ENCODE assay signal across 9 cellular contexts in genomic region chr10:133528845-133529575, GRCh38. TPM values are rescaled to one million over a fixed set of nuclear protein-coding genes. Genes with fewer than 3 reads are reported as not detected.
DNase-seq lines count a peak whose midpoint lies in the region; ATAC-seq and TF ChIP-seq lines count a peak whose summit lies in the region.
"Had no signal": no experiment of that assay in that cellular context is flagged by ENCODE, and none has a peak within 500 bp of the region (broad histone marks: within the 10 kb centered on the region; RNA-seq: fewer than 3 reads in every experiment).

No MANE protein-coding gene starts in this region.

- peak overlapping the region; percentile 52 to 64 for H3K9ac ChIP-seq in liver (ENCODE audit: low read depth in 1 of 2, low read length in 2 of 2)
- H3K9ac ChIP-seq: KMS-11 had no signal

- 2% methylated on average over 37 of the region's 37 CpGs for WGBS in liver

- H3K4me1 ChIP-seq in BE2C, result no peaks in the 10 kb centered on the region
- H3K4me1 ChIP-seq in HEK293 (ENCODE audit: control insufficient read depth, insufficient read depth, low read length), result no peaks in the 10 kb centered on the region
- peaks cover 4 to 38% (median 15%) of the 10 kb centered on the region in 4 donors for H3K4me1 ChIP-seq in liver (ENCODE audit: control insufficient read depth in 4 of 4, insufficient read depth in 4 of 4, low read length in 3 of 4)

- H3K27me3 ChIP-seq in BE2C, result peaks cover 53% of the 10 kb centered on the region
- no peaks in the 10 kb centered on the region for H3K27me3 ChIP-seq in liver (ENCODE audit: control insufficient read depth in 4 of 4, insufficient read depth in 4 of 4, low read length in 3 of 4)

- H3K4me1 Mint-ChIP-seq in activated naive CD8-positive, alpha-beta T cell treated with anti-CD3 and anti-CD28 coated beads, Interleukin-2, amount 50 U/mL, for 24 hours, result peaks cover 21% of the 10 kb centered on the region

- peak; percentile 26 for ATAC-seq in activated naive CD8-positive, alpha-beta T cell treated with anti-CD3 and anti-CD28 coated beads, Interleukin-2, amount 50 U/mL, for 24 hours
- ATAC-seq in HG02852 (IDR thresholded peaks at IDR 0.05; ENCODE audit: unreplicated experiment), result no peak

- peaks cover 52% of the 10 kb centered on the region for H3K27me3 Mint-ChIP-seq in activated naive CD8-positive, alpha-beta T cell treated with anti-CD3 and anti-CD28 coated beads, Interleukin-2, amount 50 U/mL, for 24 hours

- no peak for TF ChIP-seq RAD21 in liver (IDR thresholded peaks at IDR 0.05)

- POLR2A ChIA-PET in HEK293 (lab: Yijun Ruan, JAX), result no interaction called here

- no peaks in the 10 kb centered on the region for H3K36me3 ChIP-seq in BE2C
- H3K36me3 ChIP-seq in HEK293 (ENCODE audit: control insufficient read depth in 2 of 2, insufficient read depth in 1 of 2, low read length in 2 of 2), result no peaks in the 10 kb centered on the region
- H3K36me3 ChIP-seq in liver (ENCODE audit: control insufficient read depth in 4 of 4, insufficient read depth in 3 of 4, low read depth in 1 of 4, low read length in 3 of 4), result peaks cover 7 to 33% (median 16%) of the 10 kb centered on the region in 4 donors

- no peaks in the 10 kb centered on the region for H3K36me3 Mint-ChIP-seq in activated naive CD8-positive, alpha-beta T cell treated with anti-CD3 and anti-CD28 coated beads, Interleukin-2, amount 50 U/mL, for 24 hours (ENCODE audit: low read depth)

- H3K9me3 Mint-ChIP-seq in activated naive CD8-positive, alpha-beta T cell treated with anti-CD3 and anti-CD28 coated beads, Interleukin-2, amount 50 U/mL, for 24 hours, result no peaks in the 10 kb centered on the region

- TF ChIP-seq CTCF in BE2C (IDR thresholded peaks at IDR 0.05; ENCODE audit: low read depth, low read length), result no peak
- no peak for TF ChIP-seq CTCF in HEK293 (tag by site-specific recombination; IDR thresholded peaks at IDR 0.05)
- no peak for TF ChIP-seq CTCF in liver (IDR thresholded peaks at IDR 0.05; ENCODE audit: low read depth, low read length, missing input control)

- DNase-seq in BE2C (peak; percentile 27), glomerular visceral epithelial cell (ENCODE audit: extremely low spot score) (no peak), amygdala (lab: John Stamatoyannopoulos, UW) (no peak), hippocampal formation (lab: John Stamatoyannopoulos, UW) (no peak)
- peak; percentile 8 for DNase-seq in activated naive CD8-positive, alpha-beta T cell treated with anti-CD3 and anti-CD28 coated beads, Interleukin-2, amount 50 U/mL, for 24 hours

- peak overlapping the region; percentile 70 for H3K4me3 Mint-ChIP-seq in activated naive CD8-positive, alpha-beta T cell treated with anti-CD3 and anti-CD28 coated beads, Interleukin-2, amount 50 U/mL, for 24 hours

- H3K27ac Mint-ChIP-seq in activated naive CD8-positive, alpha-beta T cell treated with anti-CD3 and anti-CD28 coated beads, Interleukin-2, amount 50 U/mL, for 24 hours, result no peak overlapping the region

- H3K27ac ChIP-seq in HEK293 (ENCODE audit: extremely low read depth, low read depth, low read length), result no peak overlapping the region
- H3K27ac ChIP-seq in liver (ENCODE audit: low read depth in 1 of 2, low read length in 2 of 2), result peak overlapping the region in 1 of 2 donors; percentile 14
- H3K27ac ChIP-seq: KMS-11 had no signal

- CTCF ChIA-PET in HEK293 (lab: Yijun Ruan, JAX), result interaction anchor here (0.7 to 1.0 kb wide), 3 partner anchors 9 to 200 kb away, joined by 3 to 5 read pairs (median 3); no protein-coding TSS in a partner anchor

- H3K9me3 ChIP-seq in BE2C (no peaks in the 10 kb centered on the region), HEK293 (ENCODE audit: control insufficient read depth, insufficient read depth, low read depth, low read length) (no peaks in the 10 kb centered on the region), liver (ENCODE audit: control insufficient read depth in 4 of 4, low read length in 3 of 4) (no peaks in the 10 kb centered on the region)

- H3K4me3 ChIP-seq in BE2C (ENCODE audit: low read depth, low read length), result no peak overlapping the region
- H3K4me3 ChIP-seq in HEK293 (ENCODE audit: low read depth, low read length), result no peak overlapping the region
- H3K4me3 ChIP-seq in liver (ENCODE audit: low read depth in 1 of 3, low read length in 3 of 3), result peak overlapping the region; percentile 61 to 92 (median 80)

TF ChIP-seq in HEK293, 187 proteins besides CTCF, POLR2A, EP300 and RAD21 (continues in another document):
- TF ChIP-seq ZNF513 (tag by site-specific recombination; IDR thresholded peaks at IDR 0.05) (no peak), ZBTB17 (tag by site-specific recombination; IDR thresholded peaks at IDR 0.05) (peak; percentile 49; the same call in 1 of the 2 replicates), IKZF3 (tag by site-specific recombination; IDR thresholded peaks at IDR 0.05) (no peak), OVOL3 (tag by site-specific recombination; IDR thresholded peaks at IDR 0.05) (no peak), ZBTB8A (tag by site-specific recombination; IDR thresholded peaks at IDR 0.05) (no peak), ZBTB21 (tag by site-specific recombination; IDR thresholded peaks at IDR 0.05) (no peak), GLIS2 (tag by site-specific recombination; IDR thresholded peaks at IDR 0.05) (no peak), ZNF792 (tag by site-specific recombination; IDR thresholded peaks at IDR 0.05) (no peak)

TF ChIP-seq in liver, 16 proteins besides CTCF, POLR2A, EP300 and RAD21:
- TF ChIP-seq FOXA1 (IDR thresholded peaks at IDR 0.05), result no peak
- no peak for TF ChIP-seq HNF4A (conservative IDR thresholded peaks at IDR 0.05)
- no peak for TF ChIP-seq HNF4G (IDR thresholded peaks at IDR 0.05)
- no peak for TF ChIP-seq REST (IDR thresholded peaks at IDR 0.05)
- no peak for TF ChIP-seq TAF1 (conservative IDR thresholded peaks at IDR 0.05)
- no peak for TF ChIP-seq ZBTB33 (IDR thresholded peaks at IDR 0.05)
TF ChIP-seq in liver: peak in this region for 0.

RNA-seq across cellular contexts. Expression of gene CYP2E1, which starts 1.8 kb away (rescaled TPM):
- polyA plus RNA-seq in BE2C (2012; ENCODE audit: insufficient read depth, insufficient read length, low read depth), result 0.93 TPM
- total RNA-seq in liver, result 1,000 to 10,000 TPM in 1 of 2 donors, under 1 TPM in 1; 0.93 to 2,431 TPM
- polyA plus RNA-seq in liver, result 1,000 to 10,000 TPM; 3,994 to 5,149 TPM

RNA-seq across cellular contexts. Expression of gene SYCE1, which starts 36.4 kb away (rescaled TPM):
- 0.59 TPM for polyA plus RNA-seq in BE2C (2012; ENCODE audit: insufficient read depth, insufficient read length, low read depth)
- under 1 TPM in 1 of 2 donors, not detected in 1; 0.33 TPM for total RNA-seq in liver
- 1 to 10 TPM; 2.1 to 5.4 TPM for polyA plus RNA-seq in liver

Comparison
In these comparisons a context has a peak if more than half of its experiments do, and no peak if none do; other contexts are left out.
1. DNase-seq: peak in BE2C (single experiment) and activated naive CD8-positive, alpha-beta T cell treated with anti-CD3 and anti-CD28 coated beads, Interleukin-2, amount 50 U/mL, for 24 hours (single experiment); none in glomerular visceral epithelial cell (single experiment), amygdala (0 of 56) and hippocampal formation (0 of 2).
2. H3K4me3 ChIP-seq: peak in liver (3 of 3); none in BE2C (single experiment) and HEK293 (single experiment).